8 cellular contexts compared by ENCODE assay signal in genomic region chr3:29922990-29923746, GRCh38.
A peak's percentile ranks its signal among the peaks of the same experiment; 100 is the strongest.
DNase-seq lines count a peak whose midpoint lies in the region; ATAC-seq, FAIRE-seq and TF ChIP-seq lines count a peak whose summit lies in the region.
"Had no signal": no experiment of that assay in that cellular context is flagged by ENCODE, and none has a peak within 500 bp of the region (broad histone marks: within the 10 kb centered on the region; RNA-seq: fewer than 3 reads in every experiment).

No MANE protein-coding gene starts in this region.

- TF ChIP-seq CTCF in brain microvascular endothelial cell (IDR thresholded peaks at IDR 0.05; ENCODE audit: low read depth, low read length, missing control alignments) (no peak), upper lobe of right lung (IDR thresholded peaks at IDR 0.05) (no peak)

- peak overlapping the region; percentile 45 for H3K27ac ChIP-seq in brain microvascular endothelial cell
- H3K27ac ChIP-seq in upper lobe of right lung: no peak overlapping the region
- no peak overlapping the region for H3K27ac ChIP-seq in Karpas-422 (ENCODE audit: low read length)

- H3K36me3 ChIP-seq in brain microvascular endothelial cell (replicated peaks) (no peaks in the 10 kb centered on the region), upper lobe of right lung (no peaks in the 10 kb centered on the region), Karpas-422 (ENCODE audit: insufficient read depth, low read length) (no peaks in the 10 kb centered on the region)

- no peak overlapping the region for H2AFZ ChIP-seq in Karpas-422 (ENCODE audit: low read length)

- intact Hi-C loops in upper lobe of right lung (cut with DNase I): no loop called here

- H3K9me3 ChIP-seq in upper lobe of right lung (no peaks in the 10 kb centered on the region), Karpas-422 (ENCODE audit: low read length) (peaks cover 7% of the 10 kb centered on the region)

- no peak overlapping the region for H3K9ac ChIP-seq in Karpas-422 (ENCODE audit: low read length)

- no peak overlapping the region for H3K4me2 ChIP-seq in Karpas-422 (ENCODE audit: low read depth, low read length, poor library complexity, severe bottlenecking)

- H3K4me1 ChIP-seq in upper lobe of right lung (peaks cover 9% of the 10 kb centered on the region), Karpas-422 (ENCODE audit: low read length) (no peaks in the 10 kb centered on the region)

- in situ Hi-C loops in brain microvascular endothelial cell (cut with HindIII; ENCODE audit: low pct_ligation_motif_present, low sequenced_read_pairs): no loop called here

- FAIRE-seq in HTR-8/SVneo (lab: Jason Lieb, UNC): peak; percentile 88

- H3K27me3 ChIP-seq in brain microvascular endothelial cell (replicated peaks) (no peaks in the 10 kb centered on the region), upper lobe of right lung (no peaks in the 10 kb centered on the region), Karpas-422 (ENCODE audit: low read length) (no peaks in the 10 kb centered on the region)

- no peaks in the 10 kb centered on the region for H3K79me2 ChIP-seq in Karpas-422 (ENCODE audit: low read length)

- no peaks in the 10 kb centered on the region for H4K20me1 ChIP-seq in Karpas-422 (ENCODE audit: insufficient read depth, low read depth, low read length)

- DNase-seq in HTR-8/SVneo (ENCODE audit: insufficient read length, low spot score) (peak; percentile 47), brain microvascular endothelial cell (peak; percentile 92), iris pigment epithelial cell (ENCODE audit: low read depth) (peak; percentile 91), upper lobe of right lung (no peak), NCI-H526 (lab: John Stamatoyannopoulos, UW) (no peak), Karpas-422 (no peak)
- DNase-seq: activated T-cell treated with anti-CD3 and anti-CD28 coated beads, Interleukin-2, amount 50 U/mL, for 72 hours had no signal

- H3K9me2 ChIP-seq in Karpas-422 (replicated peaks; ENCODE audit: insufficient read depth, low read length): no peaks in the 10 kb centered on the region

- H3K4me3 ChIP-seq in brain microvascular endothelial cell (ENCODE audit: low read depth, low read length) (no peak overlapping the region), upper lobe of right lung (no peak overlapping the region), Karpas-422 (ENCODE audit: low read length) (no peak overlapping the region)

- peak; percentile 59 for ATAC-seq in upper lobe of right lung
- ATAC-seq in HG02884 (IDR thresholded peaks at IDR 0.05; ENCODE audit: unreplicated experiment): no peak
- ATAC-seq: activated T-cell treated with anti-CD3 and anti-CD28 coated beads, Interleukin-2, amount 50 U/mL, for 72 hours had no signal

Comparison
In these comparisons a context has a peak if more than half of its experiments do, and no peak if none do; other contexts are left out.
1. DNase-seq: peak in HTR-8/SVneo (single experiment), brain microvascular endothelial cell (single experiment) and iris pigment epithelial cell (single experiment); none in upper lobe of right lung (single experiment), NCI-H526 (0 of 2) and Karpas-422 (single experiment).